Comparison of ENCODE assay signal across 20 cellular contexts in the genomic region with DNA sequence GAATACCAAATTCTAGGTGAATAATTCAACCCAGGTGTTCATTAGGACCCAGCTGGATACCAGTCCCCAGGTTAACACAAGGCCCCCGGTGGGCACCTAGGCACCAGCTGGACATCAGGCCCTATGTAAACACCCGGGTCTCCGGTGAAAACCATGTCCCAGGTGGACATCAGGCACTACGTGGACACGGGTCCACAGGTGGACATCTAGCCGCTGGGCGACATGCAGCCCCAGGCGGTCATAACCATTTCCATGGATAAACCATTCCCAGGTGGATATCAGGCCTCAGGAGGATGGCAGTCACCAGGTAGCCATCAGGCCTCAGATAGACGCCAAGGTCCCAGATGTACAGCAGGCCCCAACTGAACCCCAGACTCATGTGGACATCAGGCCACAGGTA. TPM values are rescaled to one million over a fixed set of nuclear protein-coding genes. Genes with fewer than 3 reads are reported as not detected.
"Had no signal": no experiment of that assay in that cellular context is flagged by ENCODE, and none has a peak within 500 bp of the region (broad histone marks: within the 10 kb centered on the region; RNA-seq: fewer than 3 reads in every experiment).

No MANE protein-coding gene starts in this region.

RNA-seq across cellular contexts. Expression of gene OR11H1, which starts 12.1 kb away (rescaled TPM):
- total RNA-seq: left ventricle myocardium inferior, lower leg skin, lung, mesothelial cell of epicardium, mononuclear cell, natural killer cell, occipital lobe, osteocyte, progenitor cell of endocrine pancreas, pulmonary artery endothelial cell, renal cortical epithelial cell, right atrium auricular region, right lobe of liver, skeletal muscle tissue, smooth muscle cell, subcutaneous adipose tissue, suprapubic skin, thoracic aorta, upper lobe of right lung had no signal
- polyA plus RNA-seq: keratinocyte, lung, smooth muscle cell had no signal
